ENCODE assay signal across 9 cellular contexts in genomic region chr14:54722791-54723432, GRCh38.
DNase-seq lines count a peak whose midpoint lies in the region; ATAC-seq and TF ChIP-seq lines count a peak whose summit lies in the region.
"Had no signal": no experiment of that assay in that cellular context is flagged by ENCODE, and none has a peak within 500 bp of the region (broad histone marks: within the 10 kb centered on the region; RNA-seq: fewer than 3 reads in every experiment).

No MANE protein-coding gene starts in this region.

- H3K27ac Mint-ChIP-seq in activated T-cell treated with anti-CD3 and anti-CD28 coated beads, Interleukin-2, amount 50 U/mL, for 72 hours: no peak overlapping the region
- no peak overlapping the region for H3K27ac Mint-ChIP-seq in activated T-cell treated with anti-CD3 and anti-CD28 coated beads, Interleukin-2, amount 50 U/mL, for 24 hours
- H3K27ac Mint-ChIP-seq in stimulated activated naive CD8-positive, alpha-beta T cell treated with anti-CD3 and anti-CD28 coated beads, Interleukin-15, amount 100 ng/mL, for 72 hours: no peak overlapping the region

- peak; percentile 65 to 78 for ATAC-seq in activated T-cell treated with anti-CD3 and anti-CD28 coated beads, Interleukin-2, amount 50 U/mL, for 72 hours (replicated peaks in 1 of 2)
- ATAC-seq in stimulated activated naive CD8-positive, alpha-beta T cell treated with anti-CD3 and anti-CD28 coated beads, Interleukin-15, amount 100 ng/mL, for 72 hours: peak; percentile 72
- ATAC-seq in HG03439 (IDR thresholded peaks at IDR 0.05; ENCODE audit: unreplicated experiment) (no peak), HG02759 (IDR thresholded peaks at IDR 0.05; ENCODE audit: unreplicated experiment) (no peak)

- H3K27me3 Mint-ChIP-seq in activated T-cell treated with anti-CD3 and anti-CD28 coated beads, Interleukin-2, amount 50 U/mL, for 72 hours (ENCODE audit: low read depth): peaks cover 38% of the 10 kb centered on the region
- H3K27me3 Mint-ChIP-seq in activated T-cell treated with anti-CD3 and anti-CD28 coated beads, Interleukin-2, amount 50 U/mL, for 24 hours: peaks cover 15% of the 10 kb centered on the region
- H3K27me3 Mint-ChIP-seq in stimulated activated naive CD8-positive, alpha-beta T cell treated with anti-CD3 and anti-CD28 coated beads, Interleukin-15, amount 100 ng/mL, for 72 hours: peaks cover 29% of the 10 kb centered on the region

- H3K36me3 Mint-ChIP-seq in activated T-cell treated with anti-CD3 and anti-CD28 coated beads, Interleukin-2, amount 50 U/mL, for 72 hours (ENCODE audit: insufficient read depth in 2 of 2): peaks cover 0 to 4% of the 10 kb centered on the region in 2 donors
- H3K36me3 Mint-ChIP-seq in activated T-cell treated with anti-CD3 and anti-CD28 coated beads, Interleukin-2, amount 50 U/mL, for 24 hours (ENCODE audit: low read depth): no peaks in the 10 kb centered on the region

- H3K4me1 Mint-ChIP-seq in activated T-cell treated with anti-CD3 and anti-CD28 coated beads, Interleukin-2, amount 50 U/mL, for 72 hours (ENCODE audit: low read depth): peaks cover 29% of the 10 kb centered on the region
- peaks cover 3% of the 10 kb centered on the region for H3K4me1 Mint-ChIP-seq in activated T-cell treated with anti-CD3 and anti-CD28 coated beads, Interleukin-2, amount 50 U/mL, for 24 hours (ENCODE audit: low read depth)
- peaks cover 18% of the 10 kb centered on the region for H3K4me1 Mint-ChIP-seq in stimulated activated naive CD8-positive, alpha-beta T cell treated with anti-CD3 and anti-CD28 coated beads, Interleukin-15, amount 100 ng/mL, for 72 hours

- no peaks in the 10 kb centered on the region for H3K9me3 Mint-ChIP-seq in activated T-cell treated with anti-CD3 and anti-CD28 coated beads, Interleukin-2, amount 50 U/mL, for 72 hours
- no peaks in the 10 kb centered on the region for H3K9me3 Mint-ChIP-seq in activated T-cell treated with anti-CD3 and anti-CD28 coated beads, Interleukin-2, amount 50 U/mL, for 24 hours
- H3K9me3 Mint-ChIP-seq in stimulated activated naive CD8-positive, alpha-beta T cell treated with anti-CD3 and anti-CD28 coated beads, Interleukin-15, amount 100 ng/mL, for 72 hours: no peaks in the 10 kb centered on the region

- no peak overlapping the region for H3K4me3 ChIP-seq in fibroblast of the aortic adventitia (ENCODE audit: low read depth, low read length)

- peak; percentile 37 for TF ChIP-seq CTCF in fibroblast of the aortic adventitia (IDR thresholded peaks at IDR 0.05; ENCODE audit: insufficient read depth, low read length)

- peak overlapping the region in 1 of 2 donors; percentile 16 for H3K4me3 Mint-ChIP-seq in activated T-cell treated with anti-CD3 and anti-CD28 coated beads, Interleukin-2, amount 50 U/mL, for 72 hours
- no peak overlapping the region for H3K4me3 Mint-ChIP-seq in activated T-cell treated with anti-CD3 and anti-CD28 coated beads, Interleukin-2, amount 50 U/mL, for 24 hours
- no peak overlapping the region for H3K4me3 Mint-ChIP-seq in stimulated activated naive CD8-positive, alpha-beta T cell treated with anti-CD3 and anti-CD28 coated beads, Interleukin-15, amount 100 ng/mL, for 72 hours

- DNase-seq in activated T-cell treated with anti-CD3 and anti-CD28 coated beads, Interleukin-2, amount 50 U/mL, for 72 hours: no peak
- DNase-seq in activated T-cell treated with anti-CD3 and anti-CD28 coated beads, Interleukin-2, amount 50 U/mL, for 24 hours: no peak
- peak; percentile 44 for DNase-seq in NCI-H748 (lab: John Stamatoyannopoulos, UW; ENCODE audit: unreplicated experiment)
- peak; percentile 45 for DNase-seq in fibroblast of the aortic adventitia (ENCODE audit: low read depth)
- DNase-seq in stimulated activated naive CD8-positive, alpha-beta T cell treated with anti-CD3 and anti-CD28 coated beads, Interleukin-15, amount 100 ng/mL, for 72 hours: no peak
- DNase-seq in SK-N-DZ (ENCODE audit: low spot score): no peak
- DNase-seq: NCI-H345 had no signal

Comparison
In these comparisons a context has a peak if more than half of its experiments do, and no peak if none do; other contexts are left out.
1. ATAC-seq: peak in activated T-cell treated with anti-CD3 and anti-CD28 coated beads, Interleukin-2, amount 50 U/mL, for 72 hours (2 of 2) and stimulated activated naive CD8-positive, alpha-beta T cell treated with anti-CD3 and anti-CD28 coated beads, Interleukin-15, amount 100 ng/mL, for 72 hours (single experiment); none in HG03439 (single experiment) and HG02759 (single experiment).
2. DNase-seq: peak in NCI-H748 (single experiment) and fibroblast of the aortic adventitia (single experiment); none in activated T-cell treated with anti-CD3 and anti-CD28 coated beads, Interleukin-2, amount 50 U/mL, for 72 hours (0 of 2), activated T-cell treated with anti-CD3 and anti-CD28 coated beads, Interleukin-2, amount 50 U/mL, for 24 hours (single experiment), stimulated activated naive CD8-positive, alpha-beta T cell treated with anti-CD3 and anti-CD28 coated beads, Interleukin-15, amount 100 ng/mL, for 72 hours (0 of 2) and SK-N-DZ (single experiment).